In the genomic region with DNA sequence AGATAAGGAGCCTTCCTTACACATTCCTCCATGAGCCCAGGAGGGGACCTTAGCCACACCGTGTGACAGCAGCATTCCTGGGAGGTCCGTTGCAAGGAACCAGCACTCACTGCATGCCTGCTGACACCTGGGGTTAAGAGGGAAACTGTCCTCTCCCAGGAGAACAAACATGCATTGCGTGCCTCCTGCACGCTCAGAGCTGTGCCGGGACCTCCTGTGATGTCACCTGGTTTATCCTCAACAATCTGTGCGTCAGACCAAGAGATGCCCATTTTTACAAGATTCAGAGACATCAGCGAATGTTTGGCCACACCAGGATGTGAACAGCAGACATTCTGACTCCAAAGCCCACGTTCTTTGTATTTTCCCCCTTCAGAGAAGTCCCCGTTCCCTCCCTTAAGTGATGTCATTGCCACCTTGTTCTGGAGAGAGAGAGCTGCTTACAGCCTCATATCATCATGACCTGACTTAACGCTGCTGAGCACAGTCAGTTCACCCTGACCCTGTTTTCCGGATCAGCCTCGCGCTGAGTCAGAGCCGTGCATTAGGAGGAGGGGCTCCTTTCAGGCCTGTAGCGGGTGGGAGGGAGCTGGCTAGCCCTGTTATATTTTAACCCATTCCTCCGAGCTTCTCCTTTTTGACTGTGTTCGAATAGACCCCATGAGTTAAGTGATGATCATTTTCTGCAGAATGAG, we compare ENCODE assay signal across 8 cellular contexts. TPM values are rescaled to one million over a fixed set of nuclear protein-coding genes. Genes with fewer than 3 reads are reported as not detected.
A peak's percentile ranks its signal among the peaks of the same experiment; 100 is the strongest.
DNase-seq lines count a peak whose midpoint lies in the region; ATAC-seq and TF ChIP-seq lines count a peak whose summit lies in the region.

No MANE protein-coding gene starts in this region.

- H3K36me3 ChIP-seq in DND-41 (ENCODE audit: insufficient read depth, low read length) (peaks cover 9% of the 10 kb centered on the region), hepatocyte (replicated peaks; ENCODE audit: insufficient read depth, low read depth) (no peaks in the 10 kb centered on the region), vagina (peaks cover 0 to 7% of the 10 kb centered on the region in 2 donors)

- no peak for TF ChIP-seq CTCF in DND-41 (IDR thresholded peaks at IDR 0.05; ENCODE audit: borderline replicate concordance, extremely low read depth, low read length, poor library complexity, severe bottlenecking)
- TF ChIP-seq CTCF in hepatocyte (IDR thresholded peaks at IDR 0.05; ENCODE audit: poor library complexity) = no peak
- TF ChIP-seq CTCF in vagina (IDR thresholded peaks at IDR 0.05) = no peak

- no peaks in the 10 kb centered on the region for H3K79me2 ChIP-seq in DND-41 (ENCODE audit: insufficient read depth, low read length)
- H3K79me2 ChIP-seq in hepatocyte = no peaks in the 10 kb centered on the region

- no peak overlapping the region for H3K27ac ChIP-seq in DND-41 (ENCODE audit: low read length)
- H3K27ac ChIP-seq in hepatocyte = peak overlapping the region; percentile 76
- peak overlapping the region; percentile 76 for H3K27ac ChIP-seq in vagina

- H3K4me2 ChIP-seq in DND-41 (ENCODE audit: insufficient read depth, low read length) = no peak overlapping the region
- peak overlapping the region; percentile 0 for H3K4me2 ChIP-seq in hepatocyte

- no peak overlapping the region for H2AFZ ChIP-seq in DND-41 (ENCODE audit: low read depth, low read length)
- no peak overlapping the region for H2AFZ ChIP-seq in hepatocyte

- no peak overlapping the region for H3K9ac ChIP-seq in DND-41 (ENCODE audit: low read depth, low read length)

- no peaks in the 10 kb centered on the region for H3K27me3 ChIP-seq in DND-41 (ENCODE audit: insufficient read depth, low read length, poor library complexity)
- no peaks in the 10 kb centered on the region for H3K27me3 ChIP-seq in hepatocyte
- H3K27me3 ChIP-seq in vagina = no peaks in the 10 kb centered on the region

- DNase-seq in DND-41 = no peak
- DNase-seq in HuH-7.5 (ENCODE audit: low spot score) = peak; percentile 66
- DNase-seq in activated naive CD4-positive, alpha-beta T cell treated with anti-CD3 and anti-CD28 coated beads, Interleukin-2, amount 50 U/mL, for 16 hours = peak; percentile 39
- DNase-seq in hepatocyte (ENCODE audit: low spot score) = peak; percentile 88
- no peak for DNase-seq in vagina (ENCODE audit: extremely low spot score in 2 of 2)
- no peak for DNase-seq in foreskin melanocyte
- DNase-seq in activated CD4-positive, CD25-positive, alpha-beta regulatory T cell (lab: John Stamatoyannopoulos, UW) = no peak

- H3K4me3 ChIP-seq in DND-41 (ENCODE audit: low read depth in 1 of 2, low read length in 2 of 2) (no peak overlapping the region), hepatocyte (no peak overlapping the region), vagina (no peak overlapping the region)

- 23% methylated on average over 17 of the region's 17 CpGs for WGBS in hepatocyte (ENCODE audit: low lambda C conversion rate, missing lambda C conversion rate)

- ATAC-seq in DND-41 (ENCODE audit: insufficient read depth, low read depth) (peak; percentile 40; the same call in 1 of the 3 replicates), HG03571 (IDR thresholded peaks at IDR 0.05; ENCODE audit: unreplicated experiment) (no peak)

- no peaks in the 10 kb centered on the region for H4K20me1 ChIP-seq in DND-41 (ENCODE audit: insufficient read depth, low read length)
- H4K20me1 ChIP-seq in hepatocyte (ENCODE audit: insufficient read depth, poor library complexity, severe bottlenecking) = no peaks in the 10 kb centered on the region

- no peaks in the 10 kb centered on the region for H3K9me2 ChIP-seq in hepatocyte (replicated peaks; ENCODE audit: insufficient read depth)

- H3K4me1 ChIP-seq in DND-41 (ENCODE audit: insufficient read depth, low read length) = no peaks in the 10 kb centered on the region
- H3K4me1 ChIP-seq in hepatocyte (ENCODE audit: insufficient read depth) = peaks cover 5% of the 10 kb centered on the region
- H3K4me1 ChIP-seq in vagina = peaks cover 13% of the 10 kb centered on the region

- H3K9me3 ChIP-seq in DND-41 (ENCODE audit: insufficient read depth, low read length, severe bottlenecking) (no peaks in the 10 kb centered on the region), hepatocyte (ENCODE audit: low read depth) (no peaks in the 10 kb centered on the region), vagina (no peaks in the 10 kb centered on the region)

- no peak for TF ChIP-seq POLR2A in vagina (IDR thresholded peaks at IDR 0.05)

- intact Hi-C loops in vagina (cut with DNase I) = no loop called here

RNA-seq across cellular contexts. Expression of a gene that starts 36.2 kb away (rescaled TPM):
- total RNA-seq in hepatocyte (4.7 and 9.5 TPM in 2 replicates), vagina (3.9 TPM)
- 5.5 and 11.5 TPM in 2 replicates for polyA plus RNA-seq in hepatocyte

RNA-seq across cellular contexts. Expression of a gene that starts 44.8 kb away (rescaled TPM):
- total RNA-seq in hepatocyte = 38.7 and 45.3 TPM in 2 replicates
- polyA plus RNA-seq in hepatocyte = 40.4 and 43.6 TPM in 2 replicates
- 16.5 TPM for total RNA-seq in vagina

RNA-seq across cellular contexts. Expression of a gene that starts 55.1 kb away (rescaled TPM):
- 2.7 and 3.8 TPM in 2 replicates for total RNA-seq in hepatocyte
- polyA plus RNA-seq in hepatocyte = 2.5 and 2.7 TPM in 2 replicates
- 10.6 TPM for total RNA-seq in vagina

Comparison
In these comparisons a context has a peak if more than half of its experiments do, and no peak if none do; other contexts are left out.
1. DNase-seq: peak in HuH-7.5 (single experiment), activated naive CD4-positive, alpha-beta T cell treated with anti-CD3 and anti-CD28 coated beads, Interleukin-2, amount 50 U/mL, for 16 hours (single experiment) and hepatocyte (single experiment); none in DND-41 (single experiment), vagina (0 of 2), foreskin melanocyte (single experiment) and activated CD4-positive, CD25-positive, alpha-beta regulatory T cell (0 of 4).